30 cellular contexts compared by ENCODE assay signal in the genomic region with DNA sequence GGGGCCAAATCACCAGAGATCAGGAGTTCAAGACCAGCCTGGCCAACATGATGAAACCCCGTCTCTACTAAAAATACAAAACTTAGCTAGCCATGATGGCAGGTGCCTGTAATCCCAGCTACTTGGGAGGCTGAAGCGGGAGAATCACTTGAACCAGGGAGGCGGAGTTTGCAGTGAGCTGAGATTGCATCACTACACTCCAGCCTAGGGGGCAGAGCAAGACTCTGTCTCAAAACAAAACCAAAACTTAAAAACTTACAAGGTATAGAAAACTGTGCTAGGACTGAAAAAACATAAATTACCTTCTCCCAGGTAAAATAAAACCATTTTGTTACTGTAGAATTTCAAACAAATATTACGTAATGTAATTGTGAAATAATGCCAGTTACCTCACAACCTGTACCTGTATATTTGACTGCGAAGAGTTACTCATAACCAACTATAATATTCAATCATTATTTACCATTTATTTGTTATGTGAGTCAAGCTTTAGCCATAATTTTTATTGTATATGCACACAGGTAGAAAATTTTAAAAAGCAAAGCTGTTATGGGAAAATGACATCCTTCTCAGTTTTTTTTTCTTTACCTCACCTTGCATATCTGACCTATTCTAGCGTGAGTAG.
DNase-seq lines count a peak whose midpoint lies in the region; ATAC-seq, FAIRE-seq and TF ChIP-seq lines count a peak whose summit lies in the region.
"Had no signal": no experiment of that assay in that cellular context is flagged by ENCODE, and none has a peak within 500 bp of the region (broad histone marks: within the 10 kb centered on the region; RNA-seq: fewer than 3 reads in every experiment).

No MANE protein-coding gene starts in this region.

- H3F3A ChIP-seq in Loucy (ENCODE audit: low read depth): no peaks in the 10 kb centered on the region

- H3K4me1 ChIP-seq in DND-41 (ENCODE audit: insufficient read depth, low read length) (no peaks in the 10 kb centered on the region), Loucy (ENCODE audit: insufficient read depth, low read length, poor library complexity, severe bottlenecking) (no peaks in the 10 kb centered on the region)
- H3K4me1 ChIP-seq: upper lobe of left lung had no signal

- H3K4me3 ChIP-seq in DND-41 (ENCODE audit: low read depth in 1 of 2, low read length in 2 of 2) (no peak overlapping the region), Loucy (ENCODE audit: low read length, poor library complexity, severe bottlenecking) (no peak overlapping the region), bronchial epithelial cell (ENCODE audit: low read depth, low read length) (no peak overlapping the region)
- H3K4me3 ChIP-seq: HAP-1, ovary, SK-N-MC, smooth muscle cell, upper lobe of left lung had no signal

- no peaks in the 10 kb centered on the region for H4K20me1 ChIP-seq in DND-41 (ENCODE audit: insufficient read depth, low read length)
- no peaks in the 10 kb centered on the region for H4K20me1 ChIP-seq in Loucy (ENCODE audit: insufficient read depth, low read length, poor library complexity, severe bottlenecking)

- H3K9me2 ChIP-seq in Loucy (replicated peaks; ENCODE audit: low read depth, low read length): no peaks in the 10 kb centered on the region

- ATAC-seq in DND-41 (ENCODE audit: insufficient read depth, low read depth) (0 out of 3 replicates have a peak, but pooled peaks have one; percentile 48), GM18867 (IDR thresholded peaks at IDR 0.05; ENCODE audit: unreplicated experiment) (peak; percentile 53)
- ATAC-seq: activated T-helper 17 cell treated with anti-CD3 and anti-CD28 coated beads, Interleukin-2, amount 50 U/mL, for 72 hours; left lobe of liver; natural killer cell; stimulated activated effector memory CD8-positive, alpha-beta T cell treated with anti-CD3 and anti-CD28 coated beads, Interleukin-12 subunit alpha, Interleukin-12 subunit beta, amount 100 ng/mL, for 72 hours had no signal

- H3K4me2 ChIP-seq in DND-41 (ENCODE audit: insufficient read depth, low read length) (no peak overlapping the region), Loucy (ENCODE audit: low read depth, low read length, poor library complexity, severe bottlenecking) (no peak overlapping the region)
- H3K4me2 ChIP-seq: smooth muscle cell had no signal

- no peak overlapping the region for H3K9ac ChIP-seq in DND-41 (ENCODE audit: low read depth, low read length)
- H3K9ac ChIP-seq in Loucy (ENCODE audit: low read depth, low read length, poor library complexity, severe bottlenecking): no peak overlapping the region

- H3K27ac ChIP-seq in DND-41 (ENCODE audit: low read length): no peak overlapping the region
- H3K27ac ChIP-seq: ovary, SK-N-MC, upper lobe of left lung, VCaP had no signal

- no peak for TF ChIP-seq CTCF in DND-41 (IDR thresholded peaks at IDR 0.05; ENCODE audit: borderline replicate concordance, extremely low read depth, low read length, poor library complexity, severe bottlenecking)
- no peak for TF ChIP-seq CTCF in Loucy (conservative IDR thresholded peaks at IDR 0.05; ENCODE audit: low read length)
- TF ChIP-seq CTCF in bronchial epithelial cell (IDR thresholded peaks at IDR 0.05; ENCODE audit: insufficient read depth, low read length, severe bottlenecking): no peak

- peak; percentile 20 for DNase-seq in DND-41
- peak; percentile 84 for DNase-seq in bronchial epithelial cell (ENCODE audit: low read depth)
- no peak for DNase-seq in SKM-1 treated with dmso at 0.1 percent for 144 hours (lab: John Stamatoyannopoulos, UW; ENCODE audit: unreplicated experiment)
- no peak for DNase-seq in SKM-1 (lab: John Stamatoyannopoulos, UW; ENCODE audit: unreplicated experiment)
- no peak for DNase-seq in activated CD4-positive, CD25-positive, alpha-beta regulatory T cell (lab: John Stamatoyannopoulos, UW)
- DNase-seq in DMS79 treated with DMSO at 0.1 percent for 48 hours (lab: John Stamatoyannopoulos, UW): no peak
- DNase-seq: activated CD4-positive, alpha-beta T cell treated with anti-CD3 and anti-CD28 coated beads, Interleukin-2, amount 50 U/mL, for 1 hour; activated CD8-positive, alpha-beta memory T cell treated with anti-CD3 and anti-CD28 coated beads, Interleukin-2, amount 50 U/mL, for 48 hours; CD4-positive, alpha-beta T cell; DMS 273 treated with DMSO at 0.1 percent for 48 hours; effector CD4-positive, alpha-beta T cell; foreskin melanocyte; KBM-7; midbrain; natural killer cell; NCI-H1436; NCI-H510A; ovary; retina; substantia nigra had no signal

- H2AFZ ChIP-seq in DND-41 (ENCODE audit: low read depth, low read length): no peak overlapping the region
- H2AFZ ChIP-seq in Loucy (ENCODE audit: low read length): peak overlapping the region; percentile 8; the same call in 1 of the 2 replicates

- H3K36me3 ChIP-seq in DND-41 (ENCODE audit: insufficient read depth, low read length) (no peaks in the 10 kb centered on the region), Loucy (ENCODE audit: insufficient read depth, low read length) (no peaks in the 10 kb centered on the region), bronchial epithelial cell (ENCODE audit: control insufficient read depth, insufficient read depth, low read length) (no peaks in the 10 kb centered on the region)
- H3K36me3 ChIP-seq: HAP-1, ovary, upper lobe of left lung had no signal

- H3K27me3 ChIP-seq in DND-41 (ENCODE audit: insufficient read depth, low read length, poor library complexity): no peaks in the 10 kb centered on the region
- H3K27me3 ChIP-seq in Loucy (ENCODE audit: insufficient read depth, low read length, poor library complexity, severe bottlenecking): no peaks in the 10 kb centered on the region
- H3K27me3 ChIP-seq in bronchial epithelial cell (ENCODE audit: control insufficient read depth, insufficient read depth, low read length): no peaks in the 10 kb centered on the region
- H3K27me3 ChIP-seq: ovary, upper lobe of left lung had no signal

- H3K79me2 ChIP-seq in DND-41 (ENCODE audit: insufficient read depth, low read length): no peaks in the 10 kb centered on the region
- no peaks in the 10 kb centered on the region for H3K79me2 ChIP-seq in Loucy (ENCODE audit: insufficient read depth, low read length)

- H3K9me3 ChIP-seq in DND-41 (ENCODE audit: insufficient read depth, low read length, severe bottlenecking) (no peaks in the 10 kb centered on the region), Loucy (ENCODE audit: insufficient read depth, low read depth, low read length) (no peaks in the 10 kb centered on the region)
- H3K9me3 ChIP-seq: HAP-1, ovary, upper lobe of left lung had no signal

- no peak for FAIRE-seq in bronchial epithelial cell (lab: Jason Lieb, UNC)

Comparison
In these comparisons a context has a peak if more than half of its experiments do, and no peak if none do; other contexts are left out.
1. DNase-seq: peak in DND-41 (single experiment) and bronchial epithelial cell (single experiment); none in SKM-1 treated with dmso at 0.1 percent for 144 hours (single experiment), SKM-1 (single experiment), activated CD4-positive, CD25-positive, alpha-beta regulatory T cell (0 of 4) and DMS79 treated with DMSO at 0.1 percent for 48 hours (single experiment).